Comparison of ENCODE assay signal across 8 cellular contexts in genomic region chr2:122191331-122191730, GRCh38.
DNase-seq lines count a peak whose midpoint lies in the region; ATAC-seq and TF ChIP-seq lines count a peak whose summit lies in the region.

No MANE protein-coding gene starts in this region.

- no peaks in the 10 kb centered on the region for H3K36me3 ChIP-seq in breast epithelium
- no peaks in the 10 kb centered on the region for H3K36me3 ChIP-seq in WERI-Rb-1
- H3K36me3 ChIP-seq in right atrium auricular region, result no peaks in the 10 kb centered on the region

- intact Hi-C loops in MCF 10A (cut with micrococcal nuclease), result loop anchor here (1.0 to 5.0 kb wide), 5 partner anchors 109 to 1801 kb away; no protein-coding TSS in a partner anchor
- intact Hi-C loops in breast epithelium (cut with DNase I; ENCODE audit: low total_unique reads), result loop anchor here (10.0 kb wide), 1 partner anchor 1443 kb away; no protein-coding TSS in a partner anchor

- H3K4me1 ChIP-seq in breast epithelium (no peaks in the 10 kb centered on the region), right atrium auricular region (peaks cover 0 to 3% of the 10 kb centered on the region in 2 donors)

- TF ChIP-seq EP300 in Ishikawa (IDR thresholded peaks at IDR 0.05; ENCODE audit: borderline replicate concordance), result no peak

- H3K27ac Mint-ChIP-seq in MCF 10A (ENCODE audit: low read depth, unreplicated experiment), result no peak overlapping the region
- no peak overlapping the region for H3K27ac Mint-ChIP-seq in activated T-cell treated with anti-CD3 and anti-CD28 coated beads, Interleukin-2, amount 50 U/mL, for 72 hours

- peak; percentile 34 for TF ChIP-seq CTCF in MCF 10A (IDR thresholded peaks at IDR 0.05; ENCODE audit: unreplicated experiment)
- no peak for TF ChIP-seq CTCF in breast epithelium (IDR thresholded peaks at IDR 0.05)
- TF ChIP-seq CTCF in WERI-Rb-1 (IDR thresholded peaks at IDR 0.05; ENCODE audit: low read depth, low read length), result peak; percentile 93
- peak in 1 of 2 donors; percentile 31 for TF ChIP-seq CTCF in right atrium auricular region (IDR thresholded peaks at IDR 0.05)

- peak; percentile 78 for DNase-seq in MCF 10A (ENCODE audit: unreplicated experiment)
- DNase-seq in breast epithelium (ENCODE audit: low spot score in 2 of 2), result no peak
- peak; percentile 76 for DNase-seq in WERI-Rb-1
- peak; percentile 14 for DNase-seq in medulla oblongata (ENCODE audit: extremely low spot score)
- DNase-seq in activated T-cell treated with anti-CD3 and anti-CD28 coated beads, Interleukin-2, amount 50 U/mL, for 72 hours, result no peak
- DNase-seq in right atrium auricular region (ENCODE audit: low spot score), result no peak
- no peak for DNase-seq in T-helper 9 cell

- no peak overlapping the region for H3K27ac ChIP-seq in breast epithelium
- H3K27ac ChIP-seq in WERI-Rb-1, result no peak overlapping the region
- no peak overlapping the region for H3K27ac ChIP-seq in right atrium auricular region

- peak; percentile 76 for TF ChIP-seq RAD21 in Ishikawa (IDR thresholded peaks at IDR 0.05; ENCODE audit: low read depth)

- CTCF ChIA-PET in MCF 10A (lab: Yijun Ruan, JAX), result interaction anchor here (0.6 to 2.7 kb wide), 23 partner anchors 10 to 879 kb away, joined by 3 to 14 read pairs (median 3); no protein-coding TSS in a partner anchor

- no peaks in the 10 kb centered on the region for H3K27me3 ChIP-seq in breast epithelium
- H3K27me3 ChIP-seq in WERI-Rb-1 (ENCODE audit: insufficient read depth, low read depth, severe bottlenecking), result no peaks in the 10 kb centered on the region
- H3K27me3 ChIP-seq in right atrium auricular region, result no peaks in the 10 kb centered on the region

- POLR2A ChIA-PET in MCF 10A (lab: Yijun Ruan, JAX), result interaction anchor here (0.7 to 1.3 kb wide), 2 partner anchors 12 to 45 kb away, joined by 3 to 4 read pairs; no protein-coding TSS in a partner anchor

- ATAC-seq in activated T-cell treated with anti-CD3 and anti-CD28 coated beads, Interleukin-2, amount 50 U/mL, for 72 hours (replicated peaks in 1 of 2), result no peak

- no peak overlapping the region for H3K4me3 ChIP-seq in breast epithelium
- no peak overlapping the region for H3K4me3 ChIP-seq in WERI-Rb-1 (ENCODE audit: low read depth, low read length)
- no peak overlapping the region for H3K4me3 ChIP-seq in right atrium auricular region

- H3K9me3 ChIP-seq in breast epithelium, result no peaks in the 10 kb centered on the region
- H3K9me3 ChIP-seq in WERI-Rb-1 (ENCODE audit: severe bottlenecking), result no peaks in the 10 kb centered on the region
- H3K9me3 ChIP-seq in right atrium auricular region, result no peaks in the 10 kb centered on the region

- peaks cover 8% of the 10 kb centered on the region for H3K4me1 Mint-ChIP-seq in MCF 10A (ENCODE audit: insufficient read depth, unreplicated experiment)
- no peaks in the 10 kb centered on the region for H3K4me1 Mint-ChIP-seq in activated T-cell treated with anti-CD3 and anti-CD28 coated beads, Interleukin-2, amount 50 U/mL, for 72 hours (ENCODE audit: low read depth)

- no peaks in the 10 kb centered on the region for H3K36me3 Mint-ChIP-seq in MCF 10A (ENCODE audit: insufficient read depth, unreplicated experiment)
- no peaks in the 10 kb centered on the region for H3K36me3 Mint-ChIP-seq in activated T-cell treated with anti-CD3 and anti-CD28 coated beads, Interleukin-2, amount 50 U/mL, for 72 hours (ENCODE audit: insufficient read depth in 2 of 2)

- BruUV-seq in MCF 10A (replicated peaks; lab: Mats Ljungman, UMichigan), result no TSS peak

- no peaks in the 10 kb centered on the region for H3K9me3 Mint-ChIP-seq in MCF 10A (ENCODE audit: unreplicated experiment)
- H3K9me3 Mint-ChIP-seq in activated T-cell treated with anti-CD3 and anti-CD28 coated beads, Interleukin-2, amount 50 U/mL, for 72 hours, result no peaks in the 10 kb centered on the region

- no peak overlapping the region for H3K4me3 Mint-ChIP-seq in MCF 10A (ENCODE audit: unreplicated experiment)
- H3K4me3 Mint-ChIP-seq in activated T-cell treated with anti-CD3 and anti-CD28 coated beads, Interleukin-2, amount 50 U/mL, for 72 hours, result no peak overlapping the region

- no peaks in the 10 kb centered on the region for H3K27me3 Mint-ChIP-seq in MCF 10A (ENCODE audit: insufficient read depth, unreplicated experiment)
- no peaks in the 10 kb centered on the region for H3K27me3 Mint-ChIP-seq in activated T-cell treated with anti-CD3 and anti-CD28 coated beads, Interleukin-2, amount 50 U/mL, for 72 hours (ENCODE audit: low read depth)

- TF ChIP-seq POLR2A in breast epithelium (IDR thresholded peaks at IDR 0.05), result no peak

TF ChIP-seq in Ishikawa, 13 proteins besides CTCF, POLR2A, EP300 and RAD21:
- TF ChIP-seq CEBPB (IDR thresholded peaks at IDR 0.05), result no peak
- TF ChIP-seq TAF1 (IDR thresholded peaks at IDR 0.05; ENCODE audit: low read depth), result no peak
- no peak for TF ChIP-seq EGR1 (IDR thresholded peaks at IDR 0.05)
- TF ChIP-seq FOXM1 (IDR thresholded peaks at IDR 0.05; ENCODE audit: borderline replicate concordance, low read depth), result no peak
- no peak for TF ChIP-seq TEAD4 (IDR thresholded peaks at IDR 0.05)
- no peak for TF ChIP-seq TCF12 (IDR thresholded peaks at IDR 0.05; ENCODE audit: low read depth)
- TF ChIP-seq ZBTB7A (IDR thresholded peaks at IDR 0.05; ENCODE audit: low read depth), result no peak
- TF ChIP-seq MAX (IDR thresholded peaks at IDR 0.05), result no peak
- no peak for TF ChIP-seq CREB1 (IDR thresholded peaks at IDR 0.05; ENCODE audit: low read depth)
- no peak for TF ChIP-seq NFIC (IDR thresholded peaks at IDR 0.05)
- TF ChIP-seq YY1 (IDR thresholded peaks at IDR 0.05; ENCODE audit: low read depth), result no peak
- TF ChIP-seq, protein P1, sequence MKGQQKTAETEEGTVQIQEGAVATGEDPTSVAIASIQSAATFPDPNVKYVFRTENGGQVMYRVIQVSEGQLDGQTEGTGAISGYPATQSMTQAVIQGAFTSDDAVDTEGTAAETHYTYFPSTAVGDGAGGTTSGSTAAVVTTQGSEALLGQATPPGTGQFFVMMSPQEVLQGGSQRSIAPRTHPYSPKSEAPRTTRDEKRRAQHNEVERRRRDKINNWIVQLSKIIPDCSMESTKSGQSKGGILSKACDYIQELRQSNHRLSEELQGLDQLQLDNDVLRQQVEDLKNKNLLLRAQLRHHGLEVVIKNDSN (IDR thresholded peaks at IDR 0.05), result no peak
- TF ChIP-seq, protein P2, sequence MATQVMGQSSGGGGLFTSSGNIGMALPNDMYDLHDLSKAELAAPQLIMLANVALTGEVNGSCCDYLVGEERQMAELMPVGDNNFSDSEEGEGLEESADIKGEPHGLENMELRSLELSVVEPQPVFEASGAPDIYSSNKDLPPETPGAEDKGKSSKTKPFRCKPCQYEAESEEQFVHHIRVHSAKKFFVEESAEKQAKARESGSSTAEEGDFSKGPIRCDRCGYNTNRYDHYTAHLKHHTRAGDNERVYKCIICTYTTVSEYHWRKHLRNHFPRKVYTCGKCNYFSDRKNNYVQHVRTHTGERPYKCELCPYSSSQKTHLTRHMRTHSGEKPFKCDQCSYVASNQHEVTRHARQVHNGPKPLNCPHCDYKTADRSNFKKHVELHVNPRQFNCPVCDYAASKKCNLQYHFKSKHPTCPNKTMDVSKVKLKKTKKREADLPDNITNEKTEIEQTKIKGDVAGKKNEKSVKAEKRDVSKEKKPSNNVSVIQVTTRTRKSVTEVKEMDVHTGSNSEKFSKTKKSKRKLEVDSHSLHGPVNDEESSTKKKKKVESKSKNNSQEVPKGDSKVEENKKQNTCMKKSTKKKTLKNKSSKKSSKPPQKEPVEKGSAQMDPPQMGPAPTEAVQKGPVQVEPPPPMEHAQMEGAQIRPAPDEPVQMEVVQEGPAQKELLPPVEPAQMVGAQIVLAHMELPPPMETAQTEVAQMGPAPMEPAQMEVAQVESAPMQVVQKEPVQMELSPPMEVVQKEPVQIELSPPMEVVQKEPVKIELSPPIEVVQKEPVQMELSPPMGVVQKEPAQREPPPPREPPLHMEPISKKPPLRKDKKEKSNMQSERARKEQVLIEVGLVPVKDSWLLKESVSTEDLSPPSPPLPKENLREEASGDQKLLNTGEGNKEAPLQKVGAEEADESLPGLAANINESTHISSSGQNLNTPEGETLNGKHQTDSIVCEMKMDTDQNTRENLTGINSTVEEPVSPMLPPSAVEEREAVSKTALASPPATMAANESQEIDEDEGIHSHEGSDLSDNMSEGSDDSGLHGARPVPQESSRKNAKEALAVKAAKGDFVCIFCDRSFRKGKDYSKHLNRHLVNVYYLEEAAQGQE (IDR thresholded peaks at IDR 0.05; ENCODE audit: low read depth), result no peak

Comparison
In these comparisons a context has a peak if more than half of its experiments do, and no peak if none do; other contexts are left out.
1. DNase-seq: peak in MCF 10A (single experiment), WERI-Rb-1 (single experiment) and medulla oblongata (single experiment); none in breast epithelium (0 of 2), activated T-cell treated with anti-CD3 and anti-CD28 coated beads, Interleukin-2, amount 50 U/mL, for 72 hours (0 of 2), right atrium auricular region (single experiment) and T-helper 9 cell (single experiment).
2. CTCF ChIP-seq: peak in MCF 10A (single experiment) and WERI-Rb-1 (single experiment); none in breast epithelium (0 of 3).